Comparison of ENCODE assay signal across 23 cellular contexts in the genomic region with DNA sequence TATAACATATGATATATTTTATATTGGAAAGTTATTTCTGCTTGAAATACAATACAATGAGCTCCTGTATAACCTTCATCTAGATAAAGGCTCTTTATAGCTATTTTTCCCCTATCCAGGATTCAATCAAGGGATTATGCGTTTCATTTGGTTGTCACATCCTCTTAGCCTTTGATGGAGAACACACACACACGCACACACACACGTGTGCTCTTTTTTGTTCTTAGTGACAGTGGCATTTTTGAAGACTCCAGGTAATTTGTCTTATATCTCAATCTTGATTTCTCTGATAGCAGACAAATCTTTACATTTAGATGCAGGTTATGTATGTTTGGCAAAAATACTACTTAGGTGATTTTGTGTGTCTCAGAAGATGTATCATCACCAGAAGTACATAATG.
"Had no signal": no experiment of that assay in that cellular context is flagged by ENCODE, and none has a peak within 500 bp of the region (broad histone marks: within the 10 kb centered on the region; RNA-seq: fewer than 3 reads in every experiment).

No MANE protein-coding gene starts in this region.

- DNase-seq: colonic mucosa; cortex of kidney; dermis blood vessel endothelial cell; dorsolateral prefrontal cortex; effector CD4-positive, alpha-beta T cell; effector CD8-positive, alpha-beta T cell; effector memory CD4-positive, alpha-beta T cell; effector memory CD8-positive, alpha-beta T cell; endodermal cell; erythroblast; esophagus squamous epithelium; foreskin fibroblast; foreskin keratinocyte; foreskin melanocyte; gastrocnemius medialis; glutamatergic neuron; head of caudate nucleus; heart left ventricle; heart right ventricle had no signal

- H3K9me3 ChIP-seq: colonic mucosa, esophagus squamous epithelium, gastrocnemius medialis had no signal

- H3K36me3 ChIP-seq: colonic mucosa, esophagus muscularis mucosa, esophagus squamous epithelium, gastrocnemius medialis, gastroesophageal sphincter, heart left ventricle, heart right ventricle had no signal

- H3K27me3 ChIP-seq: colonic mucosa, dorsolateral prefrontal cortex, esophagus muscularis mucosa, esophagus squamous epithelium, foreskin keratinocyte, gastrocnemius medialis, gastroesophageal sphincter, heart left ventricle, heart right ventricle had no signal

- H3K27ac ChIP-seq: colonic mucosa, coronary artery, dorsolateral prefrontal cortex, epithelial cell of prostate, esophagus muscularis mucosa, esophagus squamous epithelium, foreskin keratinocyte, gastrocnemius medialis, gastroesophageal sphincter, heart left ventricle, heart right ventricle had no signal

- H3K4me3 ChIP-seq: colonic mucosa, coronary artery, dorsolateral prefrontal cortex, esophagus muscularis mucosa, esophagus squamous epithelium, gastrocnemius medialis, gastroesophageal sphincter, heart left ventricle, heart right ventricle had no signal
